In the genomic region with DNA sequence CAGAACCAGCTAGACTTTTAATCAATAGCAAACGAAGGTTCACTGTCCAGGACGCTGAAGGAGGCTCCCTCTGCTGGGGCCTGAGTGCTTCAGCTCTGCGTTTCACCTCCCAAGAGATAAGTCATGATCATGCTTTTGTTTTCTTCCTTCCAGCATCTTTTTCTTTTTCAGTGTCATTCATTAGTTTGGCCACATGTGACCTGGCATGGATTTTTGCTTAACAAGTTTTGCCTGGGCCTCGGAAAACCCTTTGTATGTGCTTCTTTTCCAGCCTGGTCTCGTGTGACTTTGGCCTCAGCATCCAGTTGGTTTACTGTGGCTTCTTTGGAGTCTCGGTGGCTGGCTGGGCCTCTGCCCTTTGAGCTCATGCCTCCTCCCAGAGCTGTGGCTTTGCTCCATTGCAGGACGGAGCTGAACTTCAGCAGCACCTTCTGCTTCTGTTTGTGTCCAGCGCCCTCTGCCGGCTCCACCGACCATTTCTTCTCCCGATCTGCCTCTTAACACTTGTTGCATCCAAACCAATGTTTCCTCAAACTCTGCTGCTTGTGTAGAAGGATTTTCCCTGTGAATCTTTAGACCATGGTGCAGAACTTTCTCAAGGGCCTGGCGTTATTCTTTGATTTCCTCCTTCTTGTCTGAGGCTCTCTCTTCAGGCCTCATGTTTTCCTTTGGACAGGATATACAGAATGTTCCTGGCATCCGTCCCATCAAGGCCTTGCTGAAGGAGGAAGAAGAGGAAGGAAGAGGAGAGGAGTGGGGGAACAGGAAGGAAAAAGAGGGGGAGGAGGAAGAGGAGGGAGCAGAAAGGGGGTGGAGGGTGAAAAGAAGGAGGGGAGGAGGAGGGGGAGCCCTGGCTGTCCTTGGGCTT, we compare ENCODE assay signal across 1 cellular context.
TF ChIP-seq lines count a peak whose summit lies in the region.

No MANE protein-coding gene starts in this region.

TF ChIP-seq in WTC11, 78 proteins besides CTCF, POLR2A, EP300 and RAD21 (continued from another document):
- TF ChIP-seq, protein P1, sequence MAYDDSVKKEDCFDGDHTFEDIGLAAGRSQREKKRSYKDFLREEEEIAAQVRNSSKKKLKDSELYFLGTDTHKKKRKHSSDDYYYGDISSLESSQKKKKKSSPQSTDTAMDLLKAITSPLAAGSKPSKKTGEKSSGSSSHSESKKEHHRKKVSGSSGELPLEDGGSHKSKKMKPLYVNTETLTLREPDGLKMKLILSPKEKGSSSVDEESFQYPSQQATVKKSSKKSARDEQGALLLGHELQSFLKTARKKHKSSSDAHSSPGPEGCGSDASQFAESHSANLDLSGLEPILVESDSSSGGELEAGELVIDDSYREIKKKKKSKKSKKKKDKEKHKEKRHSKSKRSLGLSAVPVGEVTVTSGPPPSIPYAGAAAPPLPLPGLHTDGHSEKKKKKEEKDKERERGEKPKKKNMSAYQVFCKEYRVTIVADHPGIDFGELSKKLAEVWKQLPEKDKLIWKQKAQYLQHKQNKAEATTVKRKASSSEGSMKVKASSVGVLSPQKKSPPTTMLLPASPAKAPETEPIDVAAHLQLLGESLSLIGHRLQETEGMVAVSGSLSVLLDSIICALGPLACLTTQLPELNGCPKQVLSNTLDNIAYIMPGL (CRISPR knock-in tag; IDR thresholded peaks at IDR 0.05): no peak
